In genomic region chr10:97020452-97021400, GRCh38 we compare ENCODE assay signal across 10 cellular contexts.
DNase-seq lines count a peak whose midpoint lies in the region; ATAC-seq, FAIRE-seq and TF ChIP-seq lines count a peak whose summit lies in the region.
"Had no signal": no experiment of that assay in that cellular context is flagged by ENCODE, and none has a peak within 500 bp of the region (broad histone marks: within the 10 kb centered on the region; RNA-seq: fewer than 3 reads in every experiment).

No MANE protein-coding gene starts in this region.

- H3K18ac ChIP-seq in H1 (ENCODE audit: extremely low read depth, low read length): no peak overlapping the region

- peaks cover 2 to 11% of the 10 kb centered on the region in 2 experiments; a peak in 3 of 5 replicates for H3K27me3 ChIP-seq in HepG2 (ENCODE audit: control insufficient read depth in 1 of 2, insufficient read depth in 2 of 2, low read length in 2 of 2)
- no peaks in the 10 kb centered on the region for H3K27me3 ChIP-seq in right lobe of liver
- H3K27me3 ChIP-seq in H1 (replicated peaks in 1 of 4; ENCODE audit: control insufficient read depth in 3 of 4, extremely low read depth in 1 of 4, insufficient read depth in 3 of 4, low read length in 3 of 4): no peaks in the 10 kb centered on the region
- no peaks in the 10 kb centered on the region for H3K27me3 ChIP-seq in muscle layer of colon (ENCODE audit: control insufficient read depth in 1 of 2, insufficient read depth in 2 of 2, low read length in 2 of 2)
- H3K27me3 ChIP-seq in aorta (ENCODE audit: control insufficient read depth in 1 of 2, insufficient read depth in 2 of 2, low read length in 1 of 2): no peaks in the 10 kb centered on the region

- H2AK5ac ChIP-seq in H1 (ENCODE audit: low read depth, low read length): no peak overlapping the region

- peak overlapping the region; percentile 69 for H3K4me2 ChIP-seq in HepG2 (ENCODE audit: low read depth, low read length)
- no peak overlapping the region for H3K4me2 ChIP-seq in H1 (ENCODE audit: insufficient read depth in 1 of 2, low read depth in 2 of 2, low read length in 2 of 2)

- H3K79me1 ChIP-seq in H1 (ENCODE audit: low read depth, low read length): no peaks in the 10 kb centered on the region

- H3K9me3 ChIP-seq in HepG2 (ENCODE audit: low read length): no peaks in the 10 kb centered on the region
- no peaks in the 10 kb centered on the region for H3K9me3 ChIP-seq in right lobe of liver
- H3K9me3 ChIP-seq in H1 (ENCODE audit: insufficient read depth in 2 of 2, low read depth in 1 of 2, low read length in 1 of 2): no peaks in the 10 kb centered on the region
- H3K9me3 ChIP-seq in muscle layer of colon (ENCODE audit: low read length): no peaks in the 10 kb centered on the region
- H3K9me3 ChIP-seq in aorta (ENCODE audit: control insufficient read depth, low read length): no peaks in the 10 kb centered on the region

- H2BK20ac ChIP-seq in H1 (ENCODE audit: low read length): no peak overlapping the region

- no peak overlapping the region for H2AFZ ChIP-seq in HepG2 (ENCODE audit: low read length)
- H2AFZ ChIP-seq in H1 (ENCODE audit: low read length): no peak overlapping the region

- WGBS in HepG2 (ENCODE audit: low lambda C conversion rate): 23% methylated on average over 22 of the region's 25 CpGs
- 66% methylated on average over 5 of the region's 25 CpGs for WGBS in right lobe of liver (ENCODE audit: insufficient coverage, low coverage, low lambda C conversion rate, missing lambda C conversion rate)
- WGBS in H1 (ENCODE audit: extremely low coverage in 1 of 2, insufficient coverage in 1 of 2, insufficient read length in 1 of 2, insufficient replicate concordance in 2 of 2, low coverage in 1 of 2, low lambda C conversion rate in 2 of 2, missing lambda C conversion rate in 1 of 2), 2 experiments: 84% methylated on average over 25 of the region's 25 CpGs; no CpG with 5 or more reads in 1 of the 2 experiments
- WGBS in aorta, 2 donors: 18 to 20% methylated on average over 25 of the region's 25 CpGs

- no peak overlapping the region for H2BK15ac ChIP-seq in H1 (ENCODE audit: low read length)

- no peak overlapping the region for H3K27ac ChIP-seq in HepG2 (ENCODE audit: extremely low read length, insufficient read depth, low read length)
- no peak overlapping the region for H3K27ac ChIP-seq in right lobe of liver
- no peak overlapping the region for H3K27ac ChIP-seq in H1 (ENCODE audit: low read depth, low read length)
- H3K27ac ChIP-seq in muscle layer of colon (ENCODE audit: low read depth, low read length): peak overlapping the region; percentile 60
- peak overlapping the region; percentile 29 to 64 for H3K27ac ChIP-seq in aorta (ENCODE audit: low read depth in 1 of 2, low read length in 2 of 2)

- H3K4me1 ChIP-seq in HepG2 (ENCODE audit: insufficient read depth, low read length): peaks cover 58% of the 10 kb centered on the region
- peaks cover 0 to 4% (median 0%) of the 10 kb centered on the region in 4 donors for H3K4me1 ChIP-seq in right lobe of liver
- H3K4me1 ChIP-seq in H1 (replicated peaks in 1 of 4; ENCODE audit: control insufficient read depth in 3 of 4, insufficient read depth in 4 of 4, low read length in 3 of 4): peaks cover 0 to 9% (median 4%) of the 10 kb centered on the region in 4 experiments; a peak in 4 of 7 replicates
- peaks cover 24% of the 10 kb centered on the region for H3K4me1 ChIP-seq in muscle layer of colon (ENCODE audit: insufficient read depth, low read length)
- no peaks in the 10 kb centered on the region for H3K4me1 ChIP-seq in aorta (ENCODE audit: control insufficient read depth in 1 of 2, insufficient read depth in 2 of 2, low read length in 2 of 2)

- peak; percentile 64 for ATAC-seq in HepG2
- ATAC-seq in right lobe of liver: no peak
- peak; percentile 30 for ATAC-seq in aorta (ENCODE audit: low FRiP score)
- no peak for ATAC-seq in HG02759 (IDR thresholded peaks at IDR 0.05; ENCODE audit: unreplicated experiment)

- intact Hi-C loops in HepG2 (cut with micrococcal nuclease; ENCODE audit: unreplicated experiment) (no loop called here), right lobe of liver (cut with DNase I) (no loop called here), aorta (cut with DNase I) (loop anchor here (5.0 to 10.0 kb wide), 4 partner anchors 106 to 626 kb away; partner anchors contain the start of gene LCOR (in 1 of the 2))

- no peak overlapping the region for H2BK120ac ChIP-seq in H1 (replicated peaks; ENCODE audit: low read depth, low read length)

- H3K23me2 ChIP-seq in H1 (ENCODE audit: low read depth, low read length): no peaks in the 10 kb centered on the region

- no peak overlapping the region for H4K8ac ChIP-seq in H1 (ENCODE audit: extremely low read depth, insufficient read depth, low read length)

- no TSS peak for BruUV-seq in HepG2 (replicated peaks; lab: Mats Ljungman, UMichigan)

- no peak overlapping the region for H3K56ac ChIP-seq in H1 (replicated peaks; ENCODE audit: insufficient read length, low read depth, low read length)

- H3K79me2 ChIP-seq in HepG2 (ENCODE audit: insufficient read depth, low read length): no peaks in the 10 kb centered on the region
- no peaks in the 10 kb centered on the region for H3K79me2 ChIP-seq in H1 (ENCODE audit: control insufficient read depth in 1 of 2, insufficient read depth in 2 of 2, low read length in 2 of 2)

- TF ChIP-seq POLR2A in HepG2 (IDR thresholded peaks at IDR 0.05; ENCODE audit: insufficient read depth in 1 of 2, low read depth in 2 of 2, low read length in 2 of 2): no peak
- TF ChIP-seq POLR2A in right lobe of liver (IDR thresholded peaks at IDR 0.05): no peak
- no peak for TF ChIP-seq POLR2A in H1 (IDR thresholded peaks at IDR 0.05; ENCODE audit: control extremely low read depth in 1 of 2, low read depth in 2 of 2, low read length in 2 of 2)

- CTCF ChIA-PET in HepG2 (lab: Yijun Ruan, JAX; ENCODE audit: low intra/inter-chr PET ratio, low total read pairs) (no interaction called here), H1 (lab: Charles Lee; ENCODE audit: partially characterized antibody) (interaction anchor here (0.8 to 9.9 kb wide), 10 partner anchors 10 to 190 kb away, joined by 3 to 129 read pairs (median 4); no protein-coding TSS in a partner anchor)

- H4K5ac ChIP-seq in H1 (ENCODE audit: insufficient read length, low read depth, low read length): no peak overlapping the region

- H3K4me3 ChIP-seq in HepG2 (replicated peaks in 1 of 3; ENCODE audit: insufficient read depth in 1 of 3, low read depth in 2 of 3, low read length in 3 of 3) (peak overlapping the region in 2 of 3 experiments; percentile 10 to 63; a peak in 3 of 6 replicates), right lobe of liver (no peak overlapping the region), H1 (ENCODE audit: extremely low read depth in 1 of 4, insufficient read depth in 2 of 4, low read depth in 3 of 4, low read length in 4 of 4) (no peak overlapping the region), muscle layer of colon (ENCODE audit: low read depth in 1 of 2, low read length in 2 of 2) (no peak overlapping the region), aorta (ENCODE audit: low read length in 2 of 2) (no peak overlapping the region)

- H3K14ac ChIP-seq in H1 (ENCODE audit: insufficient read length): no peak overlapping the region

- DNase-seq in HepG2 (ENCODE audit: low spot score): no peak
- DNase-seq in right lobe of liver: no peak
- no peak for DNase-seq in H1 (ENCODE audit: low read depth in 1 of 2, low spot score in 2 of 2)
- peak; percentile 60 to 73 for DNase-seq in aorta
- no peak for DNase-seq in MV-4-11 (lab: John Stamatoyannopoulos, UW)
- no peak for DNase-seq in NCI-H187 (lab: John Stamatoyannopoulos, UW)
- DNase-seq: activated CD4-positive, alpha-beta T cell treated with anti-CD3 and anti-CD28 coated beads, Interleukin-2, amount 50 U/mL, for 4 hours had no signal

- FAIRE-seq in HepG2 (lab: Jason Lieb, UNC) (no peak), H1 (lab: Jason Lieb, UNC) (no peak)
- FAIRE-seq: frontal cortex had no signal

- no peak overlapping the region for H4K91ac ChIP-seq in H1 (replicated peaks; ENCODE audit: insufficient read length, low read length)

- H3K4ac ChIP-seq in H1 (replicated peaks; ENCODE audit: insufficient read length, low read depth, low read length): no peak overlapping the region

- in situ Hi-C loops in HepG2 (cut with HindIII; ENCODE audit: extremely low pct_ligation_motif_present, low pct_unique_long_range_greater_than_20kb): no loop called here

- no peak overlapping the region for H3K23ac ChIP-seq in H1 (ENCODE audit: insufficient read length)

- no peak for TF ChIP-seq CTCF in HepG2 (CRISPR knock-in tag; IDR thresholded peaks at IDR 0.05)
- no peak for TF ChIP-seq CTCF in right lobe of liver (IDR thresholded peaks at IDR 0.05)
- no peak for TF ChIP-seq CTCF in H1 (IDR thresholded peaks at IDR 0.05; ENCODE audit: control extremely low read depth in 1 of 3, insufficient read depth in 1 of 3, low read depth in 1 of 3, low read length in 3 of 3)

- POLR2A ChIA-PET in HepG2 (lab: Yijun Ruan, JAX) (interaction anchor here (1.6 kb wide), 1 partner anchor 20 kb away, joined by 6 read pairs; no protein-coding TSS in a partner anchor), H1 (lab: Charles Lee; ENCODE audit: partially characterized antibody) (no interaction called here)

- no peak overlapping the region for H2BK12ac ChIP-seq in H1 (ENCODE audit: low read depth, low read length)

- no peak overlapping the region for H2BK5ac ChIP-seq in H1 (ENCODE audit: low read depth, low read length)

- no peak for TF ChIP-seq RAD21 in HepG2 (CRISPR knock-in tag; IDR thresholded peaks at IDR 0.05)
- no peak for TF ChIP-seq RAD21 in H1 (IDR thresholded peaks at IDR 0.05 in 1 of 2, conservative IDR thresholded peaks at IDR 0.05 in 1 of 2; ENCODE audit: low read depth in 2 of 2, low read length in 2 of 2)

- TF ChIP-seq EP300 in HepG2 (IDR thresholded peaks at IDR 0.05; ENCODE audit: low read depth in 2 of 2, low read length in 2 of 2) (no peak), HepG2 (CRISPR knock-in tag; IDR thresholded peaks at IDR 0.05; ENCODE audit: borderline replicate concordance) (no peak), H1 (IDR thresholded peaks at IDR 0.05; ENCODE audit: borderline replicate concordance in 1 of 2, low read depth in 2 of 2, low read length in 2 of 2) (no peak)

- H3K36me3 ChIP-seq in HepG2 (replicated peaks in 1 of 2; ENCODE audit: control insufficient read depth in 1 of 2, insufficient read depth in 2 of 2, low read length in 2 of 2): no peaks in the 10 kb centered on the region
- no peaks in the 10 kb centered on the region for H3K36me3 ChIP-seq in right lobe of liver
- H3K36me3 ChIP-seq in H1 (ENCODE audit: control insufficient read depth in 2 of 4, insufficient read depth in 4 of 4, low read length in 3 of 4): no peaks in the 10 kb centered on the region
- H3K36me3 ChIP-seq in muscle layer of colon (ENCODE audit: insufficient read depth, low read length): no peaks in the 10 kb centered on the region
- no peaks in the 10 kb centered on the region for H3K36me3 ChIP-seq in aorta (ENCODE audit: control insufficient read depth in 1 of 2, insufficient read depth in 2 of 2, low read length in 1 of 2)

- H4K20me1 ChIP-seq in HepG2 (ENCODE audit: insufficient read depth, low read length) (no peaks in the 10 kb centered on the region), H1 (replicated peaks in 1 of 2; ENCODE audit: control insufficient read depth in 1 of 2, insufficient read depth in 2 of 2, low read length in 2 of 2) (no peaks in the 10 kb centered on the region)

- H3K9ac ChIP-seq in HepG2 (ENCODE audit: insufficient read depth, low read depth, low read length) (no peak overlapping the region), H1 (replicated peaks in 1 of 4; ENCODE audit: extremely low read depth in 1 of 4, low read depth in 3 of 4, low read length in 3 of 4) (no peak overlapping the region), muscle layer of colon (ENCODE audit: low read length) (peak overlapping the region; percentile 8)

Comparison
In these comparisons a context has a peak if more than half of its experiments do, and no peak if none do; other contexts are left out.
1. ATAC-seq: peak in HepG2 (single experiment) and aorta (single experiment); none in right lobe of liver (0 of 4) and HG02759 (single experiment).
2. H3K4me3 ChIP-seq: peak in HepG2 (2 of 3); none in right lobe of liver (0 of 3), H1 (0 of 4), muscle layer of colon (0 of 2) and aorta (0 of 2).
3. DNase-seq: peak in aorta (2 of 2); none in HepG2 (single experiment), right lobe of liver (0 of 3), H1 (0 of 2), MV-4-11 (single experiment) and NCI-H187 (0 of 2).
4. H3K27ac ChIP-seq: peak in muscle layer of colon (single experiment) and aorta (2 of 2); none in HepG2 (single experiment), right lobe of liver (0 of 3) and H1 (single experiment).
5. intact Hi-C loops: an anchor here in aorta (5.0 to 10.0 kb wide); none called in HepG2 and right lobe of liver.
6. Of the 41 proteins assayed by ChIP-seq in both HepG2 and H1: peak only in HepG2: ZNF274; only in H1: RXRA; in both: none; in neither: 39.